ENCODE assay signal across 1 cellular context in the genomic region with DNA sequence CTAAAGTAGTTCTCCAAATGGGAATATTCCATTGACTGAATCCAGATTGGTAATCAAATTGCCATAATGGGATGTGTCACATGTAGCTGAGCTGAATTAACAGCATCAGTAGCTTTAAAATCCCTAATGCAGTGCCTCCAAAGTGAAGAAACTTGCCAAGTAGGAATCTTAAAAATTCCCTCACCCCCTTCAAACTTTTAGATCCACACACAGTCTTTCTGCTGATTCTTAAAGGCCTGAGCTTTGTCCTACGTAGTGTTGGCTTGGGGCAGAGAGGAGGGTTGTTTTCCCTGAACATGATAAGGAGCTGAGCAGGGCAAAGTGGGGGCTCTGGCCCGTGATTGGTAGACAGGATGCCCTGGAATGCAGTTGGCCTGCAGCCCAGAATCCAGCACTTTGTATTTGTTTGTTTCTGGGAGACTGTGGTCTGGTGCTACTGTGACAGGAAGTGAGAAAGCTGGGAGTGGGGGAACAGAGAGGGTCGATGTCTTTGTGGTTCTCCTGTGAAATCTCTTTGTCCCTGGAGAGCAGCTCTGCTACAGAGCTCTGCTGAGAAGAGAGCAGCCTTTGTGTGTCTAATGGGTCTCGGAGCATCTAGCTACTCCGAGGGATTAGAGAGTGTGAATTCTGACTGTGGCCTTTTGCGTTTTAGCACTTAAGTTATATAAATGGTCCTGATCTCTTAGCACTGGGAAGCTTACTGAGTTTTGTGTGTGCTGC.
A peak's percentile ranks its signal among the peaks of the same experiment; 100 is the strongest.
TF ChIP-seq lines count a peak whose summit lies in the region.

No MANE protein-coding gene starts in this region.

TF ChIP-seq in HepG2, 621 proteins besides CTCF, POLR2A, EP300 and RAD21 (continued from another document and continues in another):
- TF ChIP-seq, protein P1, sequence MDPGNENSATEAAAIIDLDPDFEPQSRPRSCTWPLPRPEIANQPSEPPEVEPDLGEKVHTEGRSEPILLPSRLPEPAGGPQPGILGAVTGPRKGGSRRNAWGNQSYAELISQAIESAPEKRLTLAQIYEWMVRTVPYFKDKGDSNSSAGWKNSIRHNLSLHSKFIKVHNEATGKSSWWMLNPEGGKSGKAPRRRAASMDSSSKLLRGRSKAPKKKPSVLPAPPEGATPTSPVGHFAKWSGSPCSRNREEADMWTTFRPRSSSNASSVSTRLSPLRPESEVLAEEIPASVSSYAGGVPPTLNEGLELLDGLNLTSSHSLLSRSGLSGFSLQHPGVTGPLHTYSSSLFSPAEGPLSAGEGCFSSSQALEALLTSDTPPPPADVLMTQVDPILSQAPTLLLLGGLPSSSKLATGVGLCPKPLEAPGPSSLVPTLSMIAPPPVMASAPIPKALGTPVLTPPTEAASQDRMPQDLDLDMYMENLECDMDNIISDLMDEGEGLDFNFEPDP (CRISPR knock-in tag; conservative IDR thresholded peaks at IDR 0.05), result no peak
- TF ChIP-seq ZFY (CRISPR knock-in tag; IDR thresholded peaks at IDR 0.05) (no peak), SRSF9 (IDR thresholded peaks at IDR 0.05; ENCODE audit: borderline replicate concordance, insufficient read depth, low read depth, low read length, poor library complexity, severe bottlenecking) (no peak), NR2C2 (CRISPR knock-in tag; IDR thresholded peaks at IDR 0.05; ENCODE audit: borderline replicate concordance) (peak; percentile 52; the same call in 1 of the 2 replicates), ESRRA (CRISPR knock-in tag; IDR thresholded peaks at IDR 0.05; ENCODE audit: low read depth) (peak; percentile 63; the same call in 1 of the 2 replicates), BCL6 (CRISPR knock-in tag; IDR thresholded peaks at IDR 0.05) (peak; percentile 97), TP53 (CRISPR knock-in tag; conservative IDR thresholded peaks at IDR 0.05) (no peak), FOXJ3 (CRISPR knock-in tag; IDR thresholded peaks at IDR 0.05; ENCODE audit: borderline replicate concordance) (peak; percentile 87), CAMTA2 (CRISPR knock-in tag; IDR thresholded peaks at IDR 0.05; ENCODE audit: borderline replicate concordance) (no peak), CENPT (CRISPR knock-in tag; IDR thresholded peaks at IDR 0.05; ENCODE audit: low read depth) (no peak), JUN (CRISPR knock-in tag; IDR thresholded peaks at IDR 0.05) (no peak; the same call in 1 of the 2 replicates), ZNF224 (CRISPR knock-in tag; IDR thresholded peaks at IDR 0.05) (0 out of 2 replicates have a peak, but pooled peaks have one; percentile 49), ZNF776 (CRISPR knock-in tag; IDR thresholded peaks at IDR 0.05) (no peak), CEBPG (CRISPR knock-in tag; IDR thresholded peaks at IDR 0.05) (no peak; the same call in 1 of the 2 replicates), ZNF644 (CRISPR knock-in tag; IDR thresholded peaks at IDR 0.05; ENCODE audit: low read depth) (peak; percentile 13; the same call in 1 of the 2 replicates), TCF7 (IDR thresholded peaks at IDR 0.05; ENCODE audit: low read depth) (peak; percentile 70), HMGA1 (CRISPR knock-in tag; conservative IDR thresholded peaks at IDR 0.05) (no peak), ZSCAN20 (CRISPR knock-in tag; IDR thresholded peaks at IDR 0.05; ENCODE audit: borderline replicate concordance) (no peak), IRX3 (CRISPR knock-in tag; IDR thresholded peaks at IDR 0.05; ENCODE audit: borderline replicate concordance, low read depth) (no peak), IRF2 (CRISPR knock-in tag; IDR thresholded peaks at IDR 0.05) (peak; percentile 72), ZIK1 (CRISPR knock-in tag; IDR thresholded peaks at IDR 0.05; ENCODE audit: borderline replicate concordance, low read depth) (no peak), JUND (CRISPR knock-in tag; IDR thresholded peaks at IDR 0.05) (peak; percentile 40; the same call in 1 of the 2 replicates), HHEX (CRISPR knock-in tag; IDR thresholded peaks at IDR 0.05) (peak; percentile 48; the same call in 1 of the 2 replicates), ZNF121 (CRISPR knock-in tag; IDR thresholded peaks at IDR 0.05) (peak; percentile 18; the same call in 1 of the 2 replicates), KDM2A (CRISPR knock-in tag; IDR thresholded peaks at IDR 0.05; ENCODE audit: borderline replicate concordance, low read depth) (peak; percentile 16; the same call in 1 of the 2 replicates), SOX6 (IDR thresholded peaks at IDR 0.05) (no peak), SOX6 (CRISPR knock-in tag; IDR thresholded peaks at IDR 0.05) (peak; percentile 95), RARG (CRISPR knock-in tag; IDR thresholded peaks at IDR 0.05; ENCODE audit: low read depth) (0 out of 2 replicates have a peak, but pooled peaks have one; percentile 27), ZNF550 (CRISPR knock-in tag; IDR thresholded peaks at IDR 0.05; ENCODE audit: borderline replicate concordance) (no peak), GZF1 (CRISPR knock-in tag; IDR thresholded peaks at IDR 0.05) (no peak), ZNF138 (CRISPR knock-in tag; IDR thresholded peaks at IDR 0.05; ENCODE audit: low read depth) (no peak), ZNF567 (CRISPR knock-in tag; IDR thresholded peaks at IDR 0.05; ENCODE audit: borderline replicate concordance) (no peak), ZNF878 (CRISPR knock-in tag; IDR thresholded peaks at IDR 0.05) (peak; percentile 32; the same call in 1 of the 2 replicates), ZNF441 (CRISPR knock-in tag; IDR thresholded peaks at IDR 0.05; ENCODE audit: borderline replicate concordance) (no peak; the same call in 1 of the 2 replicates), ZNF382 (CRISPR knock-in tag; IDR thresholded peaks at IDR 0.05; ENCODE audit: borderline replicate concordance) (no peak), ZNF629 (CRISPR knock-in tag; conservative IDR thresholded peaks at IDR 0.05) (no peak), ZNF335 (CRISPR knock-in tag; IDR thresholded peaks at IDR 0.05) (no peak), ZNF350 (CRISPR knock-in tag; IDR thresholded peaks at IDR 0.05; ENCODE audit: borderline replicate concordance, low read depth) (peak; percentile 78), HOXA9 (CRISPR knock-in tag; IDR thresholded peaks at IDR 0.05; ENCODE audit: borderline replicate concordance) (no peak), MXI1 (IDR thresholded peaks at IDR 0.05; ENCODE audit: borderline replicate concordance, low read depth, low read length) (peak; percentile 53; the same call in 1 of the 3 replicates), ATAD3A (CRISPR knock-in tag; IDR thresholded peaks at IDR 0.05) (no peak), ZNF331 (CRISPR knock-in tag; IDR thresholded peaks at IDR 0.05) (peak; percentile 46)
- TF ChIP-seq, protein P2, sequence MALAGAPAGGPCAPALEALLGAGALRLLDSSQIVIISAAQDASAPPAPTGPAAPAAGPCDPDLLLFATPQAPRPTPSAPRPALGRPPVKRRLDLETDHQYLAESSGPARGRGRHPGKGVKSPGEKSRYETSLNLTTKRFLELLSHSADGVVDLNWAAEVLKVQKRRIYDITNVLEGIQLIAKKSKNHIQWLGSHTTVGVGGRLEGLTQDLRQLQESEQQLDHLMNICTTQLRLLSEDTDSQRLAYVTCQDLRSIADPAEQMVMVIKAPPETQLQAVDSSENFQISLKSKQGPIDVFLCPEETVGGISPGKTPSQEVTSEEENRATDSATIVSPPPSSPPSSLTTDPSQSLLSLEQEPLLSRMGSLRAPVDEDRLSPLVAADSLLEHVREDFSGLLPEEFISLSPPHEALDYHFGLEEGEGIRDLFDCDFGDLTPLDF (CRISPR knock-in tag; IDR thresholded peaks at IDR 0.05), result no peak
- TF ChIP-seq, protein P3, sequence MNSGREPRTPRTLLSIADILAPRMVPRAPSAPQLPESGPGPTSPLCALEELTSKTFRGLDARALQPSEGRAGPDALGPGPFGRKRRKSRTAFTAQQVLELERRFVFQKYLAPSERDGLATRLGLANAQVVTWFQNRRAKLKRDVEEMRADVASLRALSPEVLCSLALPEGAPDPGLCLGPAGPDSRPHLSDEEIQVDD (CRISPR knock-in tag; IDR thresholded peaks at IDR 0.05; ENCODE audit: borderline replicate concordance), result no peak
- TF ChIP-seq, protein P4, sequence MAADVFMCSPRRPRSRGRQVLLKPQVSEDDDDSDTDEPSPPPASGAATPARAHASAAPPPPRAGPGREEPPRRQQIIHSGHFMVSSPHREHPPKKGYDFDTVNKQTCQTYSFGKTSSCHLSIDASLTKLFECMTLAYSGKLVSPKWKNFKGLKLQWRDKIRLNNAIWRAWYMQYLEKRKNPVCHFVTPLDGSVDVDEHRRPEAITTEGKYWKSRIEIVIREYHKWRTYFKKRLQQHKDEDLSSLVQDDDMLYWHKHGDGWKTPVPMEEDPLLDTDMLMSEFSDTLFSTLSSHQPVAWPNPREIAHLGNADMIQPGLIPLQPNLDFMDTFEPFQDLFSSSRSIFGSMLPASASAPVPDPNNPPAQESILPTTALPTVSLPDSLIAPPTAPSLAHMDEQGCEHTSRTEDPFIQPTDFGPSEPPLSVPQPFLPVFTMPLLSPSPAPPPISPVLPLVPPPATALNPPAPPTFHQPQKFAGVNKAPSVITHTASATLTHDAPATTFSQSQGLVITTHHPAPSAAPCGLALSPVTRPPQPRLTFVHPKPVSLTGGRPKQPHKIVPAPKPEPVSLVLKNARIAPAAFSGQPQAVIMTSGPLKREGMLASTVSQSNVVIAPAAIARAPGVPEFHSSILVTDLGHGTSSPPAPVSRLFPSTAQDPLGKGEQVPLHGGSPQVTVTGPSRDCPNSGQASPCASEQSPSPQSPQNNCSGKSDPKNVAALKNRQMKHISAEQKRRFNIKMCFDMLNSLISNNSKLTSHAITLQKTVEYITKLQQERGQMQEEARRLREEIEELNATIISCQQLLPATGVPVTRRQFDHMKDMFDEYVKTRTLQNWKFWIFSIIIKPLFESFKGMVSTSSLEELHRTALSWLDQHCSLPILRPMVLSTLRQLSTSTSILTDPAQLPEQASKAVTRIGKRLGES (CRISPR knock-in tag; IDR thresholded peaks at IDR 0.05; ENCODE audit: borderline replicate concordance), result no peak
- TF ChIP-seq, protein P5, sequence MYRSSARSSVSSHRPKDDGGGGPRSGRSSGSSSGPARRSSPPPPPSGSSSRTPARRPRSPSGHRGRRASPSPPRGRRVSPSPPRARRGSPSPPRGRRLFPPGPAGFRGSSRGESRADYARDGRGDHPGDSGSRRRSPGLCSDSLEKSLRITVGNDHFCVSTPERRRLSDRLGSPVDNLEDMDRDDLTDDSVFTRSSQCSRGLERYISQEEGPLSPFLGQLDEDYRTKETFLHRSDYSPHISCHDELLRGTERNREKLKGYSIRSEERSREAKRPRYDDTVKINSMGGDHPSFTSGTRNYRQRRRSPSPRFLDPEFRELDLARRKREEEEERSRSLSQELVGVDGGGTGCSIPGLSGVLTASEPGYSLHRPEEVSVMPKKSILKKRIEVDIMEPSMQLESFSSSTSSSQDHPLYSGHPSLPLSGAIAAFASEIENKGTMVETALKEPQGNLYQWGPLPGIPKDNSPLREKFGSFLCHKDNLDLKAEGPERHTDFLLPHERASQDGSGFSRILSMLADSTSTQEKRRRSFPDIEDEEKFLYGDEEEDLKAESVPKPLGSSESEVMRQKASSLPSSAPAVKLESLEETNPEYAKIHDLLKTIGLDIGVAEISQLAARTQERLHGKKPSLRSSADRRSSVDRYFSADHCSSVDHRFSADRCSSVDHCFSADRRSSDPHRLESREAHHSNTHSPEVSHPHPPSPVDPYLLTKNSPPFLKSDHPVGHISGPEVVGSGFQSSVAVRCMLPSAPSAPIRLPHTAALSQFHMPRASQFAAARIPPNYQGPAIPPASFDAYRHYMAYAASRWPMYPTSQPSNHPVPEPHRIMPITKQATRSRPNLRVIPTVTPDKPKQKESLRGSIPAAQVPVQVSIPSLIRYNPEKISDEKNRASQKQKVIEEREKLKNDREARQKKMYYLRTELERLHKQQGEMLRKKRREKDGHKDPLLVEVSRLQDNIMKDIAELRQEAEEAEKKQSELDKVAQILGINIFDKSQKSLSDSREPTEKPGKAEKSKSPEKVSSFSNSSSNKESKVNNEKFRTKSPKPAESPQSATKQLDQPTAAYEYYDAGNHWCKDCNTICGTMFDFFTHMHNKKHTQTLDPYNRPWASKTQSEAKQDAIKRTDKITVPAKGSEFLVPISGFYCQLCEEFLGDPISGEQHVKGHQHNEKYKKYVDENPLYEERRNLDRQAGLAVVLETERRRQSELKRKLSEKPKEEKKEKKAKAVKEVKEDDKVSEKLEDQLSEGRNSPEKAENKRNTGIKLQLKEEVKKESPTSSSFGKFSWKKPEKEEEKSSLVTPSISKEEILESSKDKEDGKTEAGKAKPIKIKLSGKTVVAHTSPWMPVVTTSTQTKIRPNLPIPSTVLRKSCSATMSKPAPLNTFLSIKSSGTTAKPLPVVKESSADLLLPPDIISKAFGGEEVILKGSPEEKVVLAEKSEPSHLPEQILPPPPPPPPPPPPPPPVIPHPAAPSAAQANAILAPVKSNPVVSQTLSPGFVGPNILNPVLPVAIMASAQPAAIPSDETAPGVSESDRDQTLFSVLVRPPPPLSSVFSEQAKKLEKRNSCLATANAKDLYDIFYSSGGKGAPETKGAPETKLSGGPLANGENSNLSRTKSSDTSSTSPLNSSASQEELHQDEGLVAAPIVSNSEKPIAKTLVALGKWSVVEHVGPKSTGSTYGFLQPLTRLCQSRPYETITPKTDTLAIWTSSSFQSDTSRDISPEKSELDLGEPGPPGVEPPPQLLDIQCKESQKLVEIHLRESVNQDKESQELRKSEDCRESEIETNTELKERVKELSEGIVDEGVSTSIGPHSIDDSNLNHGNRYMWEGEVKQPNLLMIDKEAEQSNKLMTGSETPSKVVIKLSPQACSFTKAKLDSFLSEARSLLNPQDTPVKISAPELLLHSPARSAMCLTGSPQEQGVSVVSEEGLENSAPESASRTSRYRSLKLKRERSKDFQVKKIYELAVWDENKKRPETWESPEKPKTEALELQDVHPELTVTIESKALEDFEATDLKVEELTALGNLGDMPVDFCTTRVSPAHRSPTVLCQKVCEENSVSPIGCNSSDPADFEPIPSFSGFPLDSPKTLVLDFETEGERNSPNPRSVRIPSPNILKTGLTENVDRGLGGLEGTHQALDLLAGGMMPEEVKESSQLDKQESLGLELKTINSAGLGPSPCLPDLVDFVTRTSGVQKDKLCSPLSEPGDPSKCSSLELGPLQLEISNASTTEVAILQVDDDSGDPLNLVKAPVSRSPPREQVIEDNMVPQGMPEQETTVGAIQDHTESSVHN (CRISPR knock-in tag; IDR thresholded peaks at IDR 0.05), result 0 out of 2 replicates have a peak, but pooled peaks have one; percentile 45
- TF ChIP-seq, protein P6, sequence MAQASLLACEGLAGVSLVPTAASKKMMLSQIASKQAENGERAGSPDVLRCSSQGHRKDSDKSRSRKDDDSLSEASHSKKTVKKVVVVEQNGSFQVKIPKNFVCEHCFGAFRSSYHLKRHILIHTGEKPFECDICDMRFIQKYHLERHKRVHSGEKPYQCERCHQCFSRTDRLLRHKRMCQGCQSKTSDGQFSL (CRISPR knock-in tag; IDR thresholded peaks at IDR 0.05), result peak; percentile 32; the same call in 1 of the 2 replicates
- TF ChIP-seq, protein P7, sequence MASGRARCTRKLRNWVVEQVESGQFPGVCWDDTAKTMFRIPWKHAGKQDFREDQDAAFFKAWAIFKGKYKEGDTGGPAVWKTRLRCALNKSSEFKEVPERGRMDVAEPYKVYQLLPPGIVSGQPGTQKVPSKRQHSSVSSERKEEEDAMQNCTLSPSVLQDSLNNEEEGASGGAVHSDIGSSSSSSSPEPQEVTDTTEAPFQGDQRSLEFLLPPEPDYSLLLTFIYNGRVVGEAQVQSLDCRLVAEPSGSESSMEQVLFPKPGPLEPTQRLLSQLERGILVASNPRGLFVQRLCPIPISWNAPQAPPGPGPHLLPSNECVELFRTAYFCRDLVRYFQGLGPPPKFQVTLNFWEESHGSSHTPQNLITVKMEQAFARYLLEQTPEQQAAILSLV (CRISPR knock-in tag; IDR thresholded peaks at IDR 0.05; ENCODE audit: borderline replicate concordance), result no peak
- TF ChIP-seq, protein P8, sequence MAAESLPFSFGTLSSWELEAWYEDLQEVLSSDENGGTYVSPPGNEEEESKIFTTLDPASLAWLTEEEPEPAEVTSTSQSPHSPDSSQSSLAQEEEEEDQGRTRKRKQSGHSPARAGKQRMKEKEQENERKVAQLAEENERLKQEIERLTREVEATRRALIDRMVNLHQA (CRISPR knock-in tag; IDR thresholded peaks at IDR 0.05), result no peak
